ENCODE assay signal across 16 cellular contexts in the genomic region with DNA sequence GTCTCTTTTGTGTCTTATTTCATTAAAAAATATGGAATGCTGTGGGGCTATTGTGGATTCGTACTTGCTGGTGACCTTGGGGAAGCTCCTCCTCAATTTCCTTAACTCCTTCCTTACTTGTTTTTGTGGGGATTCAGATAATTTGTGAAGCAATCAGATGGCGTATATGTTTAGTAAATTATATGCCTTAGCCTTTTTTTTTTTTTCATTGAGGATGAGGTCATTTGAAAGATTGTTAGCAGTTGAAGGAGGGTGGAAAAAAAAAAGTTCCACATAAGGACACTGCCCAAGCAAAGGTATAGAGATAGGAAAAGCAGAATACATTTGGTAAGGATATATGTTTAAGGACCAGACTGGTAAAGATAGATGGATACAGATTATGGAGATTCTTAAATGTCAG. TPM values are rescaled to one million over a fixed set of nuclear protein-coding genes. Genes with fewer than 3 reads are reported as not detected.
DNase-seq lines count a peak whose midpoint lies in the region; ATAC-seq and TF ChIP-seq lines count a peak whose summit lies in the region.
"Had no signal": no experiment of that assay in that cellular context is flagged by ENCODE, and none has a peak within 500 bp of the region (broad histone marks: within the 10 kb centered on the region; RNA-seq: fewer than 3 reads in every experiment).

No MANE protein-coding gene starts in this region.

- H3K4me2 ChIP-seq in BLaER1 treated with 17β-estradiol and CSF1 and Interleukin-3, amounts not matched to agents 10 nM and 100 nM = peak overlapping the region in 10 of 11 experiments; percentile 47 to 94 (median 86); a peak in 18 of 22 replicates
- H3K4me2 ChIP-seq in OCI-LY7 (ENCODE audit: low read length) (peak overlapping the region; percentile 85; the same call in 1 of the 2 replicates), neural cell (ENCODE audit: low read length) (no peak overlapping the region), osteoblast (ENCODE audit: insufficient read depth, low read length) (no peak overlapping the region)

- peak overlapping the region in 6 of 11 experiments; percentile 57 to 96 (median 79); a peak in 11 of 22 replicates for H3K9ac ChIP-seq in BLaER1 treated with 17β-estradiol and CSF1 and Interleukin-3, amounts not matched to agents 10 nM and 100 nM
- H3K9ac ChIP-seq in neural cell (ENCODE audit: low read length) = no peak overlapping the region
- no peak overlapping the region for H3K9ac ChIP-seq in endodermal cell (ENCODE audit: extremely low read depth, low read length, poor library complexity, severe bottlenecking)

- no peak overlapping the region for H3K27ac Mint-ChIP-seq in endodermal cell
- H3K27ac Mint-ChIP-seq: activated CD8-positive, alpha-beta T cell treated with anti-CD3 and anti-CD28 coated beads, Interleukin-2, amount 10 ng/mL, durations not matched to agents 7 days and 5 days had no signal

- POLR2A ChIA-PET in OCI-LY7 (lab: Charles Lee) = interaction anchor here (0.6 to 0.7 kb wide), 2 partner anchors 20 to 65 kb away, joined by 3 to 7 read pairs; no protein-coding TSS in a partner anchor

- no peak for TF ChIP-seq CTCF in OCI-LY7 (conservative IDR thresholded peaks at IDR 0.05; ENCODE audit: low read length)
- no peak for TF ChIP-seq CTCF in dorsolateral prefrontal cortex (IDR thresholded peaks at IDR 0.05 in 54 of 56, conservative IDR thresholded peaks at IDR 0.05 in 2 of 56; ENCODE audit: low read depth in 1 of 56, partially characterized antibody in 56 of 56)
- no peak for TF ChIP-seq CTCF in neural cell (IDR thresholded peaks at IDR 0.05; ENCODE audit: poor library complexity, severe bottlenecking)
- TF ChIP-seq CTCF in endodermal cell (conservative IDR thresholded peaks at IDR 0.05) = no peak
- TF ChIP-seq CTCF in osteoblast (IDR thresholded peaks at IDR 0.05; ENCODE audit: extremely low read depth, low read depth, low read length) = no peak

- H3K36me3 ChIP-seq in BLaER1 treated with 17β-estradiol and CSF1 and Interleukin-3, amounts not matched to agents 10 nM and 100 nM = peaks cover 0 to 31% (median 18%) of the 10 kb centered on the region in 11 experiments; a peak in 12 of 22 replicates
- peaks cover 1% of the 10 kb centered on the region; the same call in 1 of the 2 replicates for H3K36me3 ChIP-seq in OCI-LY7 (ENCODE audit: insufficient read depth, low read length)
- no peaks in the 10 kb centered on the region for H3K36me3 ChIP-seq in neural cell (ENCODE audit: insufficient read depth, low read length)
- H3K36me3 ChIP-seq in endodermal cell (ENCODE audit: control insufficient read depth, insufficient read depth, low read length) = no peaks in the 10 kb centered on the region
- H3K36me3 ChIP-seq in osteoblast (ENCODE audit: insufficient read depth, low read length) = no peaks in the 10 kb centered on the region
- H3K36me3 ChIP-seq: SJSA1 had no signal

- no peak overlapping the region for H2AFZ ChIP-seq in OCI-LY7 (ENCODE audit: low read length)
- H2AFZ ChIP-seq in neural cell (ENCODE audit: low read depth, low read length) = no peak overlapping the region
- H2AFZ ChIP-seq in osteoblast (ENCODE audit: low read length) = no peak overlapping the region

- H3K9me2 ChIP-seq in OCI-LY7 (ENCODE audit: insufficient read depth, low read length) = no peaks in the 10 kb centered on the region
- no peaks in the 10 kb centered on the region for H3K9me2 ChIP-seq in neural cell (ENCODE audit: insufficient read depth, low read length)

- peak overlapping the region in 9 of 11 experiments; percentile 37 to 99 (median 95); a peak in 17 of 22 replicates for H3K27ac ChIP-seq in BLaER1 treated with 17β-estradiol and CSF1 and Interleukin-3, amounts not matched to agents 10 nM and 100 nM
- H3K27ac ChIP-seq in OCI-LY7 (ENCODE audit: low read depth, low read length, poor library complexity, severe bottlenecking) (no peak overlapping the region), dorsolateral prefrontal cortex (peak overlapping the region in 51 of 59 donors; percentile 8 to 100 (median 99)), neural cell (ENCODE audit: low read length) (no peak overlapping the region), endodermal cell (ENCODE audit: low read depth, low read length) (no peak overlapping the region), osteoblast (ENCODE audit: low read depth, low read length) (no peak overlapping the region)
- H3K27ac ChIP-seq: SJSA1 had no signal

- H3K79me2 ChIP-seq in OCI-LY7 (ENCODE audit: insufficient read depth, low read depth, low read length) (peaks cover 83% of the 10 kb centered on the region), neural cell (replicated peaks; ENCODE audit: insufficient read depth, low read length) (peaks cover 61% of the 10 kb centered on the region), osteoblast (ENCODE audit: insufficient read depth, low read length) (peaks cover 70% of the 10 kb centered on the region)

- H3F3A ChIP-seq in neural cell (ENCODE audit: insufficient read depth, low read length, poor library complexity, severe bottlenecking) = no peaks in the 10 kb centered on the region

- CTCF ChIA-PET in OCI-LY7 (lab: Charles Lee; ENCODE audit: unreplicated experiment) = no interaction called here

- H3K4me3 Mint-ChIP-seq in endodermal cell = no peak overlapping the region
- H3K4me3 Mint-ChIP-seq: activated CD8-positive, alpha-beta T cell treated with anti-CD3 and anti-CD28 coated beads, Interleukin-2, amount 10 ng/mL, durations not matched to agents 7 days and 5 days had no signal

- no peak for TF ChIP-seq EP300 in neural cell (conservative IDR thresholded peaks at IDR 0.05; ENCODE audit: poor library complexity, severe bottlenecking)

- no peak for TF ChIP-seq RAD21 in neural cell (conservative IDR thresholded peaks at IDR 0.05)

- H4K20me1 ChIP-seq in BLaER1 treated with 17β-estradiol and CSF1 and Interleukin-3, amounts not matched to agents 10 nM and 100 nM = peaks cover 0 to 43% (median 0%) of the 10 kb centered on the region in 11 experiments; a peak in 7 of 22 replicates
- H4K20me1 ChIP-seq in OCI-LY7 (ENCODE audit: insufficient read depth, low read length) = peaks cover 20% of the 10 kb centered on the region
- H4K20me1 ChIP-seq in neural cell (ENCODE audit: insufficient read depth) = no peaks in the 10 kb centered on the region
- peaks cover 56% of the 10 kb centered on the region for H4K20me1 ChIP-seq in osteoblast (ENCODE audit: insufficient read depth, low read length)

- no peaks in the 10 kb centered on the region for H3K9me3 Mint-ChIP-seq in endodermal cell

- peaks cover 6 to 30% (median 22%) of the 10 kb centered on the region in 11 experiments; a peak in 21 of 22 replicates for H3K9me3 ChIP-seq in BLaER1 treated with 17β-estradiol and CSF1 and Interleukin-3, amounts not matched to agents 10 nM and 100 nM (replicated peaks in 1 of 11)
- H3K9me3 ChIP-seq in OCI-LY7 (ENCODE audit: low read length) = peaks cover 6% of the 10 kb centered on the region; the same call in 1 of the 2 replicates
- H3K9me3 ChIP-seq in neural cell (ENCODE audit: low read length) = peaks cover 3% of the 10 kb centered on the region
- H3K9me3 ChIP-seq in endodermal cell (ENCODE audit: control insufficient read depth, low read length) = peaks cover 4% of the 10 kb centered on the region
- no peaks in the 10 kb centered on the region for H3K9me3 ChIP-seq in osteoblast (ENCODE audit: low read depth, low read length)
- H3K9me3 ChIP-seq: SJSA1 had no signal

- WGBS in endodermal cell (ENCODE audit: insufficient coverage in 1 of 2, insufficient read length in 1 of 2), 2 experiments = 88 to 100% methylated on average over 1 to 2 of the region's 2 CpGs

- H3K27me3 ChIP-seq in BLaER1 treated with 17β-estradiol and CSF1 and Interleukin-3, amounts not matched to agents 10 nM and 100 nM = no peaks in the 10 kb centered on the region
- no peaks in the 10 kb centered on the region for H3K27me3 ChIP-seq in dorsolateral prefrontal cortex
- no peaks in the 10 kb centered on the region for H3K27me3 ChIP-seq in neural cell (ENCODE audit: insufficient read depth, low read depth, low read length)
- H3K27me3 ChIP-seq in endodermal cell (ENCODE audit: control insufficient read depth, insufficient read depth, low read length, poor library complexity, severe bottlenecking) = no peaks in the 10 kb centered on the region
- H3K27me3 ChIP-seq in osteoblast (ENCODE audit: insufficient read depth, low read length) = no peaks in the 10 kb centered on the region
- H3K27me3 ChIP-seq: SJSA1 had no signal

- intact Hi-C loops in OCI-LY7 (cut with micrococcal nuclease; ENCODE audit: unreplicated experiment) = no loop called here
- intact Hi-C loops in dorsolateral prefrontal cortex (cut with DNase I) = loop anchor here in 1 of 2 donors (5.0 to 10.0 kb wide), 2 partner anchors 58 to 81 kb away; no protein-coding TSS in a partner anchor

- DNase-seq in OCI-LY7 (ENCODE audit: low spot score) = no peak
- DNase-seq in dorsolateral prefrontal cortex = no peak
- DNase-seq in endodermal cell = no peak
- DNase-seq in osteoblast (ENCODE audit: insufficient read length, low spot score, missing footprints) = no peak
- DNase-seq in GOT3 (lab: John Stamatoyannopoulos, UW) = no peak
- DNase-seq: activated CD8-positive, alpha-beta T cell treated with anti-CD3 and anti-CD28 coated beads, Interleukin-2, amount 10 ng/mL, durations not matched to agents 7 days and 5 days; KBM-7; NCI-H1417 treated with DMSO at 0.1 percent for 48 hours; NCI-H2227 treated with DMSO at 0.1 percent for 48 hours; stimulated activated CD4-positive, alpha-beta T cell treated with anti-CD3 and anti-CD28 coated beads, Interleukin-2, amount 100 ng/mL, for 48 hours had no signal

- H3K4me1 ChIP-seq in BLaER1 treated with 17β-estradiol and CSF1 and Interleukin-3, amounts not matched to agents 10 nM and 100 nM = peaks cover 32 to 56% (median 46%) of the 10 kb centered on the region in 10 experiments
- peaks cover 30% of the 10 kb centered on the region for H3K4me1 ChIP-seq in OCI-LY7 (ENCODE audit: insufficient read depth, low read length, poor library complexity, severe bottlenecking)
- no peaks in the 10 kb centered on the region for H3K4me1 ChIP-seq in endodermal cell (ENCODE audit: control insufficient read depth, insufficient read depth, low read length)
- peaks cover 24% of the 10 kb centered on the region for H3K4me1 ChIP-seq in osteoblast (ENCODE audit: insufficient read depth, low read length)

- no TSS peak for BruUV-seq in OCI-LY7 (replicated peaks; lab: Mats Ljungman, UMichigan)

- no peaks in the 10 kb centered on the region for H3K27me3 Mint-ChIP-seq in endodermal cell (ENCODE audit: insufficient read depth)

- no peak for ATAC-seq in HG02798 (IDR thresholded peaks at IDR 0.05; ENCODE audit: poor library complexity, unreplicated experiment)
- ATAC-seq: activated CD8-positive, alpha-beta T cell treated with anti-CD3 and anti-CD28 coated beads, Interleukin-2, amount 10 ng/mL, durations not matched to agents 7 days and 5 days had no signal

- peak overlapping the region in 6 of 10 experiments; percentile 19 to 85 (median 64); a peak in 9 of 20 replicates for H3K4me3 ChIP-seq in BLaER1 treated with 17β-estradiol and CSF1 and Interleukin-3, amounts not matched to agents 10 nM and 100 nM
- H3K4me3 ChIP-seq in OCI-LY7 (ENCODE audit: low read depth, low read length, poor library complexity, severe bottlenecking) = no peak overlapping the region
- peak overlapping the region in 49 of 59 donors; percentile 0 to 96 (median 86) for H3K4me3 ChIP-seq in dorsolateral prefrontal cortex
- H3K4me3 ChIP-seq in neural cell (ENCODE audit: low read length) = peak overlapping the region; percentile 87
- H3K4me3 ChIP-seq in endodermal cell (ENCODE audit: low read length) = no peak overlapping the region
- H3K4me3 ChIP-seq in osteoblast (ENCODE audit: insufficient read depth, low read length) = no peak overlapping the region
- H3K4me3 ChIP-seq: SJSA1 had no signal

- H3K36me3 Mint-ChIP-seq in endodermal cell (ENCODE audit: low read depth) = peaks cover 3% of the 10 kb centered on the region

- peaks cover 18% of the 10 kb centered on the region for H3K4me1 Mint-ChIP-seq in endodermal cell

RNA-seq across cellular contexts. Expression of gene RNF13, which starts 3.3 kb away (rescaled TPM):
- 16.1 and 26.2 TPM in 2 replicates for total RNA-seq in OCI-LY7 (2014; rRNA removed; shearing (Covaris generic))
- total RNA-seq in OCI-LY7 (2022) = 37.3 and 48.5 TPM in 2 replicates
- total RNA-seq in dorsolateral prefrontal cortex = 100 to 1,000 TPM in 105 of 120 experiments, 10 to 100 TPM in 15; 80.2 to 336 (median 136) TPM
- 52.3 and 61.5 TPM in 2 replicates for polyA plus RNA-seq in neural cell
- 109 and 115 TPM in 2 replicates for polyA minus RNA-seq in neural cell
- 10 to 100 TPM; 21.3 to 32.7 TPM for total RNA-seq in endodermal cell
- polyA plus RNA-seq in endodermal cell (2013, experiment 1 of 2) = 36.0 TPM
- 33.9 TPM for polyA plus RNA-seq in endodermal cell (2013, experiment 2 of 2)
- total RNA-seq in osteoblast = 86.1 and 109 TPM in 2 replicates

RNA-seq across cellular contexts. Expression of gene ANKUB1, which starts 24.0 kb away (rescaled TPM):
- total RNA-seq in OCI-LY7 (2014; rRNA removed; shearing (Covaris generic)) = not detected in 2 replicates
- total RNA-seq in OCI-LY7 (2022) = not detected in 2 replicates
- 1 to 10 TPM in 2 of 120 experiments, under 1 TPM in 22, not detected in 96; 0.20 to 1.4 (median 0.36) TPM for total RNA-seq in dorsolateral prefrontal cortex
- not detected in 2 replicates for polyA plus RNA-seq in neural cell
- polyA minus RNA-seq in neural cell = not detected in 2 replicates
- not detected for total RNA-seq in endodermal cell
- polyA plus RNA-seq in endodermal cell (2013, experiment 1 of 2) = not detected
- not detected for polyA plus RNA-seq in endodermal cell (2013, experiment 2 of 2)
- total RNA-seq in osteoblast = under 0.01 TPM in 1 of 2 replicates, not detected in the other
- total RNA-seq: activated CD8-positive, alpha-beta T cell treated with anti-CD3 and anti-CD28 coated beads, Interleukin-2, amount 10 ng/mL, durations not matched to agents 7 days and 5 days; myocyte; renal cortical epithelial cell; SJSA1 had no signal

Comparison
In these comparisons a context has a peak if more than half of its experiments do, and no peak if none do; other contexts are left out.
1. H3K27ac ChIP-seq: peak in BLaER1 treated with 17β-estradiol and CSF1 and Interleukin-3, amounts not matched to agents 10 nM and 100 nM (9 of 11) and dorsolateral prefrontal cortex (51 of 59); none in OCI-LY7 (single experiment), neural cell (single experiment), endodermal cell (single experiment) and osteoblast (single experiment).
2. H3K4me2 ChIP-seq: peak in BLaER1 treated with 17β-estradiol and CSF1 and Interleukin-3, amounts not matched to agents 10 nM and 100 nM (10 of 11) and OCI-LY7 (single experiment); none in neural cell (single experiment) and osteoblast (single experiment).
3. H3K4me3 ChIP-seq: peak in BLaER1 treated with 17β-estradiol and CSF1 and Interleukin-3, amounts not matched to agents 10 nM and 100 nM (6 of 10), dorsolateral prefrontal cortex (49 of 59) and neural cell (single experiment); none in OCI-LY7 (single experiment), endodermal cell (single experiment) and osteoblast (single experiment).
4. H3K9ac ChIP-seq: peak in BLaER1 treated with 17β-estradiol and CSF1 and Interleukin-3, amounts not matched to agents 10 nM and 100 nM (6 of 11); none in neural cell (single experiment) and endodermal cell (single experiment).